In the genomic region with DNA sequence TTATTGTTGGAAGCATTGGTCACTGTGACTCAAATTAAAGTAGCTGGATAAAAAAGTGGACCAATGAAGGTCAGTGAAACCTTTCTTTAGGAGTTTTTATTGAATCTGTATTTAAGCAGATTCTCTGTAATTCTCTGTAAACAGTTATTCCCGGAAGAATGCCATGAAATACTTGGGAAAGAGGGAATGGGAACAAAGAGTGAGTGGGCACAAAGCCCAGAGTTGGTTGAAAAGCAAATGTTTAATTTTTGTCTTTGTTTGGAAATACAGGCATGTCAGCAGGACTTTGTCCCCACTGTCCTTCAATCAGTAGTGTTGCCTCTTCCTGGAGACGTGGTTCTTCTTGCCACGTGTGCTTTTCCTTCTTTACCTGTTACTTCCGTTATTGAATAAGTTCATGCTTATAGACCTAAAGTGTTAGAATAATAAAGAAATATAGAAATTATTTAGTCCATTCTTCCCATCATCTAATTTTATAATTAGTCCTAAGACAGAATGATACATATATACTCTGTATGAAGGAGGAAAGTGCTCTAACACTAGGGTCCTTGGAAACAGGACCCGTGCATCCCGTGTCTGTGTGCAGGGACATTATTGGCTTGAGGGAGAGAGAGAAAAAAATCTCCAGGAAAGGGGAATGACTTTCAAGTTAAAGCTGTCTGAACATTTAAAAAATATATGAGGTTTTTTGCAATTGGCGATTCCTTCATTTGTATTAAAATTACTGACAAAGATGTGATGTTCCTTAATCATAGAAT, we compare ENCODE assay signal across 1 cellular context.
TF ChIP-seq lines count a peak whose summit lies in the region.

No MANE protein-coding gene starts in this region.

TF ChIP-seq in A549, 52 proteins besides CTCF, POLR2A, EP300 and RAD21 (continued from another document):
- TF ChIP-seq HMGXB4 (CRISPR knock-in tag; IDR thresholded peaks at IDR 0.05; ENCODE audit: borderline replicate concordance) (no peak), MAZ (IDR thresholded peaks at IDR 0.05; ENCODE audit: borderline replicate concordance, low read depth, low read length) (no peak), JUN (IDR thresholded peaks at IDR 0.05) (peak in 1 of 2 experiments; percentile 21; a peak in 1 of 5 replicates), ZC3H11A (IDR thresholded peaks at IDR 0.05) (no peak), HEYL (CRISPR knock-in tag; IDR thresholded peaks at IDR 0.05) (no peak), GATA3 (IDR thresholded peaks at IDR 0.05; ENCODE audit: borderline replicate concordance) (peak; percentile 23; the same call in 1 of the 2 replicates), FOXS1 (CRISPR knock-in tag; IDR thresholded peaks at IDR 0.05) (no peak)
